ENCODE assay signal across 11 cellular contexts in the genomic region with DNA sequence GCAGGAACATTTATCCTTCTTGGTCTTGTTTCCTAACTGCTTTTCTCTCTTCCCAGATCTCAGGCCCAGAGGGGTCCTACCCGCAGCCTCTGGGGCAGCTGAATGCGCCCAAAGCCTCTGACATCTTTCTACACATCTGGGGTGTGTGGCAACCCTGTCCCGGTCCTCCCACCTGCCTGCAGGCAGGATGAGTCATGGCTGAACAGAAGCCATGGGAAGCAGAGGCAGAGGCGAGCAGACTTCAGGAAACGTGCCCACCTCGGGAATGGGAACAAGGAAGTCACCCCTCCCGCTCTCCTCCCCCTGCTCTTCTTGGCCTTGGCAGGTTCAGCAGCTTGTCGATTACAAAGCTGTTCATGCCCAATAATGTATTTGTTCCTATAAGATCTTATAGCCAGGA.
DNase-seq lines count a peak whose midpoint lies in the region; ATAC-seq lines count a peak whose summit lies in the region.
"Had no signal": no experiment of that assay in that cellular context is flagged by ENCODE, and none has a peak within 500 bp of the region (broad histone marks: within the 10 kb centered on the region; RNA-seq: fewer than 3 reads in every experiment).

No MANE protein-coding gene starts in this region.

- peak; percentile 29 for DNase-seq in COLO668 (lab: John Stamatoyannopoulos, UW; ENCODE audit: unreplicated experiment)
- DNase-seq in HPDE6-E6E7 (ENCODE audit: extremely low spot score), result peak; percentile 69
- peak; percentile 68 for DNase-seq in adipocyte (ENCODE audit: low read depth)
- peak; percentile 56 for DNase-seq in kidney tubule cell (ENCODE audit: low spot score)
- no peak for DNase-seq in NCI-H1694 treated with DMSO at 0.1 percent for 48 hours (lab: John Stamatoyannopoulos, UW)
- DNase-seq in midbrain (lab: John Stamatoyannopoulos, UW), result no peak
- DNase-seq: CD4-positive, CD25-positive, alpha-beta regulatory T cell had no signal

- H3K27me3 ChIP-seq in adipocyte (replicated peaks; ENCODE audit: control insufficient read depth, insufficient read depth, low read length), result peaks cover 7% of the 10 kb centered on the region

- ATAC-seq in HG03108 (IDR thresholded peaks at IDR 0.05; ENCODE audit: unreplicated experiment), result no peak
- ATAC-seq in HG02840 (IDR thresholded peaks at IDR 0.05; ENCODE audit: low FRiP score, unreplicated experiment), result no peak
- ATAC-seq: activated CD4-positive, CD25-positive, alpha-beta regulatory T cell treated with anti-CD3 and anti-CD28 coated beads, Interleukin-2, amount 50 U/mL, for 24 hours; K562 had no signal

- no peak overlapping the region for H3K9ac ChIP-seq in adipocyte (ENCODE audit: low read length)

- no peaks in the 10 kb centered on the region for H3K4me1 ChIP-seq in adipocyte (ENCODE audit: control insufficient read depth, insufficient read depth, low read length)

- H3K9me3 ChIP-seq in adipocyte (ENCODE audit: control insufficient read depth, low read length), result no peaks in the 10 kb centered on the region

- H3K36me3 ChIP-seq in adipocyte (ENCODE audit: control insufficient read depth, insufficient read depth, low read length, severe bottlenecking), result no peaks in the 10 kb centered on the region

- no peak overlapping the region for H3K4me3 ChIP-seq in adipocyte (ENCODE audit: low read length)
- H3K4me3 ChIP-seq: K562 had no signal

Comparison
In these comparisons a context has a peak if more than half of its experiments do, and no peak if none do; other contexts are left out.
1. DNase-seq: peak in COLO668 (single experiment), HPDE6-E6E7 (single experiment), adipocyte (single experiment) and kidney tubule cell (single experiment); none in NCI-H1694 treated with DMSO at 0.1 percent for 48 hours (single experiment) and midbrain (single experiment).